In the genomic region with DNA sequence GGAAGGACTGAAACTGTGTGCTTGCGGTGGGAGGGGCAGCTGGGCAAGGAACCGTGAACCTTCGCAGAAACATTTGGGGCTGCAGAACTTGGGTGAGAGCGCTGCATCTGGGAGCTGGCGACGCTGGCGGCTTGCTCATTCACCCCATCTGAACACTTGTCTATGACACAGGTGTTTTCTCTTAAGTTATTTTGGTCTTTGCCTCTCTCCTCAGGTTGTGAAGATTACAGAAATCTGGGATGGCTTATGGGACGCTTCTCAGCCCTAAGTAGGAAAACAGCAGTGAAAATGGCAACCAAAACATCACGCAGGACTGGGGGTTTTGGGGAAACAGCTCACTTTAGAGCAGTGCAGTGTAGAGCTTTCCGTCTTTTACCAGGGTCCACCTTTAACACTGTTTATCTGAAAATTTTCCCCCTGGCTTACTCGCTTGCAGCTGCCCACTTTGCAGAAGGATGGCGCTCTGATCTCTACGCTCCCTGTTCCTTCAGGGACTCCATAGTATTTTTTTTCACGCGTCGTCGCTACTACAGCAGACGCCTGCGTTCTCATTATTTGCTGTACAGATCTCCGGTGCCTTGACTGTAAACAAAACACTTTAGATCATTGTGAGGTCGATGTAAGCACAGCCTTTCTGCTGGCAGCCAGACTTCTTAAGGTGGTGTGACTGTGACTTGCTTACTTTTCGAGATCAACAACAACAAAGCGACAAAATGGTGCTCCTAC, we compare ENCODE assay signal across 8 cellular contexts. TPM values are rescaled to one million over a fixed set of nuclear protein-coding genes. Genes with fewer than 3 reads are reported as not detected.
A peak's percentile ranks its signal among the peaks of the same experiment; 100 is the strongest.
DNase-seq lines count a peak whose midpoint lies in the region; ATAC-seq, FAIRE-seq and TF ChIP-seq lines count a peak whose summit lies in the region.

No MANE protein-coding gene starts in this region.

- H3K9me2 ChIP-seq in Loucy (replicated peaks; ENCODE audit: low read depth, low read length) = no peaks in the 10 kb centered on the region

- peak; percentile 15 for ATAC-seq in WTC11
- peak; percentile 55 for ATAC-seq in effector memory CD8-positive, alpha-beta T cell (replicated peaks)

- H3K27me3 Mint-ChIP-seq in WTC11 (ENCODE audit: low read depth) = peaks cover 10% of the 10 kb centered on the region; the same call in 1 of the 2 replicates
- no peaks in the 10 kb centered on the region for H3K27me3 Mint-ChIP-seq in effector memory CD8-positive, alpha-beta T cell

- FAIRE-seq in GM18507 (lab: Jason Lieb, UNC) = peak; percentile 90

- H3K4me3 Mint-ChIP-seq in WTC11 = peak overlapping the region; percentile 61
- peak overlapping the region; percentile 99 for H3K4me3 Mint-ChIP-seq in effector memory CD8-positive, alpha-beta T cell

- H4K20me1 ChIP-seq in Loucy (ENCODE audit: insufficient read depth, low read length, poor library complexity, severe bottlenecking) = peaks cover 19% of the 10 kb centered on the region

- no peak overlapping the region for H3K27ac ChIP-seq in ACC112 (ENCODE audit: low read depth, low read length)
- peak overlapping the region; percentile 98 for H3K27ac ChIP-seq in muscle layer of duodenum (ENCODE audit: low read length)
- peak overlapping the region; percentile 100 for H3K27ac ChIP-seq in vagina

- H3K4me2 ChIP-seq in Loucy (ENCODE audit: low read depth, low read length, poor library complexity, severe bottlenecking) = peak overlapping the region; percentile 95

- H3K36me3 ChIP-seq in ACC112 (ENCODE audit: insufficient read depth, low read length) (peaks cover 11% of the 10 kb centered on the region; the same call in 1 of the 2 replicates), Loucy (ENCODE audit: insufficient read depth, low read length) (peaks cover 15% of the 10 kb centered on the region), muscle layer of duodenum (ENCODE audit: control insufficient read depth in 1 of 2, insufficient read depth in 2 of 2, low read length in 2 of 2) (peaks cover 6 to 10% of the 10 kb centered on the region in 2 donors), vagina (peaks cover 0 to 3% of the 10 kb centered on the region in 2 donors)

- CTCF ChIA-PET in WTC11 (lab: Charles Lee) = interaction anchor here (0.7 to 4.2 kb wide), 4 partner anchors 13 to 339 kb away, joined by 3 to 46 read pairs (median 3); no protein-coding TSS in a partner anchor

- no peaks in the 10 kb centered on the region for H3K9me3 ChIP-seq in Loucy (ENCODE audit: insufficient read depth, low read depth, low read length)
- no peaks in the 10 kb centered on the region for H3K9me3 ChIP-seq in muscle layer of duodenum (ENCODE audit: control insufficient read depth in 1 of 2, low read length in 2 of 2)
- no peaks in the 10 kb centered on the region for H3K9me3 ChIP-seq in vagina

- no peaks in the 10 kb centered on the region for H3K9me3 Mint-ChIP-seq in WTC11
- H3K9me3 Mint-ChIP-seq in effector memory CD8-positive, alpha-beta T cell = no peaks in the 10 kb centered on the region

- H2AFZ ChIP-seq in ACC112 (ENCODE audit: low read length, unreplicated experiment) = peak overlapping the region; percentile 89
- H2AFZ ChIP-seq in Loucy (ENCODE audit: low read length) = no peak overlapping the region

- peaks cover 13% of the 10 kb centered on the region for H3K36me3 Mint-ChIP-seq in WTC11
- peaks cover 54% of the 10 kb centered on the region for H3K36me3 Mint-ChIP-seq in effector memory CD8-positive, alpha-beta T cell (ENCODE audit: insufficient read depth)

- TF ChIP-seq CTCF in Loucy (conservative IDR thresholded peaks at IDR 0.05; ENCODE audit: low read length) (peak; percentile 46), WTC11 (IDR thresholded peaks at IDR 0.05) (no peak), vagina (IDR thresholded peaks at IDR 0.05) (no peak)

- POLR2A ChIA-PET in WTC11 (lab: Charles Lee) = interaction anchor here (3.5 kb wide), 1 partner anchor 11 kb away, joined by 31 read pairs; no protein-coding TSS in a partner anchor

- peaks cover 22% of the 10 kb centered on the region for H3K4me1 ChIP-seq in ACC112 (ENCODE audit: control insufficient read depth, insufficient read depth, low read length, unreplicated experiment)
- H3K4me1 ChIP-seq in Loucy (ENCODE audit: insufficient read depth, low read length, poor library complexity, severe bottlenecking) = peaks cover 19% of the 10 kb centered on the region
- H3K4me1 ChIP-seq in muscle layer of duodenum (ENCODE audit: control insufficient read depth in 1 of 2, insufficient read depth in 2 of 2, low read length in 2 of 2) = peaks cover 24 to 25% of the 10 kb centered on the region in 2 donors
- peaks cover 36% of the 10 kb centered on the region for H3K4me1 ChIP-seq in vagina

- H3K9ac ChIP-seq in Loucy (ENCODE audit: low read depth, low read length, poor library complexity, severe bottlenecking) = peak overlapping the region; percentile 100

- H3K27ac Mint-ChIP-seq in WTC11 = peak overlapping the region; percentile 86
- H3K27ac Mint-ChIP-seq in effector memory CD8-positive, alpha-beta T cell = peak overlapping the region; percentile 100

- peaks cover 14% of the 10 kb centered on the region for H3F3A ChIP-seq in Loucy (ENCODE audit: low read depth)

- H3K4me3 ChIP-seq in ACC112 (ENCODE audit: low read depth, low read length) = peak overlapping the region; percentile 95
- peak overlapping the region; percentile 99 for H3K4me3 ChIP-seq in Loucy (ENCODE audit: low read length, poor library complexity, severe bottlenecking)
- H3K4me3 ChIP-seq in muscle layer of duodenum (ENCODE audit: low read depth in 1 of 2, low read length in 2 of 2) = peak overlapping the region; percentile 54 to 75
- peak overlapping the region; percentile 33 to 100 for H3K4me3 ChIP-seq in vagina

- TF ChIP-seq POLR2A in vagina (IDR thresholded peaks at IDR 0.05) = peak in 1 of 2 donors; percentile 56

- DNase-seq in GM18507 (ENCODE audit: extremely low spot score, insufficient read length, low read depth) (no peak), WTC11 (ENCODE audit: low spot score) (no peak), vagina (ENCODE audit: extremely low spot score in 2 of 2) (no peak), GDM1 (lab: John Stamatoyannopoulos, UW) (no peak)
- DNase-seq in effector memory CD8-positive, alpha-beta T cell = peak; percentile 49 to 65 (median 58)

- intact Hi-C loops in vagina (cut with DNase I) = no loop called here

- peaks cover 46% of the 10 kb centered on the region for H3K4me1 Mint-ChIP-seq in WTC11
- H3K4me1 Mint-ChIP-seq in effector memory CD8-positive, alpha-beta T cell (ENCODE audit: low read depth in 2 of 2) = peaks cover 40 to 53% of the 10 kb centered on the region in 2 donors

- H3K79me2 ChIP-seq in ACC112 (ENCODE audit: control insufficient read depth, insufficient read depth, low read length, unreplicated experiment) (peaks cover 23% of the 10 kb centered on the region), Loucy (ENCODE audit: insufficient read depth, low read length) (peaks cover 54% of the 10 kb centered on the region)

- H3K27me3 ChIP-seq in ACC112 (ENCODE audit: insufficient read depth, low read length) = no peaks in the 10 kb centered on the region
- peaks cover 21% of the 10 kb centered on the region for H3K27me3 ChIP-seq in Loucy (ENCODE audit: insufficient read depth, low read length, poor library complexity, severe bottlenecking)
- no peaks in the 10 kb centered on the region for H3K27me3 ChIP-seq in muscle layer of duodenum (ENCODE audit: low read depth, low read length)
- no peaks in the 10 kb centered on the region for H3K27me3 ChIP-seq in vagina

TF ChIP-seq in WTC11, 78 proteins besides CTCF, POLR2A, EP300 and RAD21 (continues in another document):
- TF ChIP-seq OVOL2 (CRISPR knock-in tag; IDR thresholded peaks at IDR 0.05; ENCODE audit: borderline replicate concordance) (no peak), MXD4 (CRISPR knock-in tag; IDR thresholded peaks at IDR 0.05; ENCODE audit: borderline replicate concordance) (no peak), FOXJ3 (CRISPR knock-in tag; IDR thresholded peaks at IDR 0.05; ENCODE audit: borderline replicate concordance) (no peak), EMX1 (CRISPR knock-in tag; IDR thresholded peaks at IDR 0.05) (no peak), NFYB (CRISPR knock-in tag; conservative IDR thresholded peaks at IDR 0.05; ENCODE audit: low read depth) (no peak), ZNF281 (CRISPR knock-in tag; IDR thresholded peaks at IDR 0.05) (no peak)
- TF ChIP-seq, protein P1, sequence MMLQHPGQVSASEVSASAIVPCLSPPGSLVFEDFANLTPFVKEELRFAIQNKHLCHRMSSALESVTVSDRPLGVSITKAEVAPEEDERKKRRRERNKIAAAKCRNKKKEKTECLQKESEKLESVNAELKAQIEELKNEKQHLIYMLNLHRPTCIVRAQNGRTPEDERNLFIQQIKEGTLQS (CRISPR knock-in tag; conservative IDR thresholded peaks at IDR 0.05) = no peak
- TF ChIP-seq, protein P2, sequence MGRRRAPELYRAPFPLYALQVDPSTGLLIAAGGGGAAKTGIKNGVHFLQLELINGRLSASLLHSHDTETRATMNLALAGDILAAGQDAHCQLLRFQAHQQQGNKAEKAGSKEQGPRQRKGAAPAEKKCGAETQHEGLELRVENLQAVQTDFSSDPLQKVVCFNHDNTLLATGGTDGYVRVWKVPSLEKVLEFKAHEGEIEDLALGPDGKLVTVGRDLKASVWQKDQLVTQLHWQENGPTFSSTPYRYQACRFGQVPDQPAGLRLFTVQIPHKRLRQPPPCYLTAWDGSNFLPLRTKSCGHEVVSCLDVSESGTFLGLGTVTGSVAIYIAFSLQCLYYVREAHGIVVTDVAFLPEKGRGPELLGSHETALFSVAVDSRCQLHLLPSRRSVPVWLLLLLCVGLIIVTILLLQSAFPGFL (CRISPR knock-in tag; IDR thresholded peaks at IDR 0.05; ENCODE audit: borderline replicate concordance) = no peak

RNA-seq across cellular contexts. Expression of gene CDKN1B, which starts 2.7 kb away (rescaled TPM):
- total RNA-seq in WTC11 (2021) = 34.2 to 38.4 TPM (median 34.8 TPM) in 3 replicates
- total RNA-seq in vagina = 52.5 TPM

RNA-seq across cellular contexts. Expression of gene GPR19, which starts 18.5 kb away (rescaled TPM):
- total RNA-seq in WTC11 (2021) (10.4 to 16.4 TPM (median 14.2 TPM) in 3 replicates), vagina (not detected)

Comparison
In these comparisons a context has a peak if more than half of its experiments do, and no peak if none do; other contexts are left out.
1. DNase-seq: peak in effector memory CD8-positive, alpha-beta T cell (3 of 3); none in GM18507 (single experiment), WTC11 (single experiment), vagina (0 of 2) and GDM1 (single experiment).
2. Peak in every context shown above with its lines, with median percentiles within 50 percentile points of each other: H3K4me3 ChIP-seq.